In the genomic region with DNA sequence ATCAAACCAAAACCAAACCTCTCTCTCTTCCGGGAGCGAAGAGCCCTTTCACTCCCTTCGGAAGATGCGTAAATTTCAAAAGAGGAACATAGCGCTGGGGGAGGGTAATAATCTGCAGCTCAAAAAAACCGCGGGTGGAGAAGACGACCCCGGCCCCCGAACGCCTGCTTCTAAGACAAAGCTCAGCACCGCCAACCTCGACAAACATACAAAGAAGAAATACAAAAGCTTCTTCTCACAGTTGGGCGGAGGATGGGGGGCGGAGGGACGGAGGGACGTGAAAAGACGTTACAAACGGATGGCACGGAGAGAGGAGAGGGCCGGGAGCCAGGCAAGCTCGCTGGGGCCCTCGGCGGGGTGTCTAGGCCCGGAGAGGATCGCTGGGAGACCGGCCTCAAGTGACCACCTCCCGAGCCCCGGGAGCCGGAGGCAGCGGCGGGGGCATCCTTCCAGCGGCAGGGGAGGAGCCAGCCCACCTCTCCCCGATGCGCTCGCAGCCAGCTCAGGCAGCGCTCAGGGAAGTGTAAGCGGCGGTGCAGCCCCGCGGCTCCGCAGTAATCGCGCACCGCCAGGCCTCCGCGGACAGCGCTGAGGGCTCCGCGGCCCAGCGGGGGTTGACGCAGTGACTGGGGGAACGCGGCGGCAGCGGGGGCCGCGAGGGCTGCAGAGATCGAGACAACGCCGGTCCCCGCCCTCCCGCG, we compare ENCODE assay signal across 8 cellular contexts. TPM values are rescaled to one million over a fixed set of nuclear protein-coding genes. Genes with fewer than 3 reads are reported as not detected.
A peak's percentile ranks its signal among the peaks of the same experiment; 100 is the strongest.
DNase-seq lines count a peak whose midpoint lies in the region; ATAC-seq and TF ChIP-seq lines count a peak whose summit lies in the region.

No MANE protein-coding gene starts in this region.

- H3K27me3 Mint-ChIP-seq in CD14-positive monocyte (ENCODE audit: low read depth in 3 of 3): peaks cover 0 to 3% (median 0%) of the 10 kb centered on the region in 3 donors
- no peaks in the 10 kb centered on the region for H3K27me3 Mint-ChIP-seq in activated naive CD4-positive, alpha-beta T cell treated with anti-CD3 and anti-CD28 coated beads for 36 hours (ENCODE audit: low read depth)

- peaks cover 32% of the 10 kb centered on the region for H3K4me1 Mint-ChIP-seq in CD14-positive monocyte
- peaks cover 33% of the 10 kb centered on the region for H3K4me1 Mint-ChIP-seq in activated naive CD4-positive, alpha-beta T cell treated with anti-CD3 and anti-CD28 coated beads for 36 hours (ENCODE audit: low read depth)

- peak overlapping the region; percentile 97 for H3K4me3 ChIP-seq in urinary bladder (ENCODE audit: low read depth, low read length)

- ATAC-seq in GM19395 (IDR thresholded peaks at IDR 0.05; ENCODE audit: unreplicated experiment) (peak; percentile 26), HG03460 (IDR thresholded peaks at IDR 0.05; ENCODE audit: unreplicated experiment) (peak; percentile 23)

- no peaks in the 10 kb centered on the region for H3K4me1 ChIP-seq in urinary bladder (ENCODE audit: insufficient read depth)

- peak overlapping the region; percentile 91 to 98 (median 98) for H3K27ac Mint-ChIP-seq in CD14-positive monocyte
- H3K27ac Mint-ChIP-seq in activated naive CD4-positive, alpha-beta T cell treated with anti-CD3 and anti-CD28 coated beads for 36 hours: peak overlapping the region; percentile 82

- no peaks in the 10 kb centered on the region for H3K36me3 ChIP-seq in urinary bladder (ENCODE audit: insufficient read depth)

- no peak for TF ChIP-seq CTCF in CD14-positive monocyte (IDR thresholded peaks at IDR 0.05)

- WGBS in urinary bladder: under 1% methylated on average over 64 of the region's 64 CpGs

- H3K36me3 Mint-ChIP-seq in CD14-positive monocyte: peaks cover 3 to 11% of the 10 kb centered on the region in 2 donors
- H3K36me3 Mint-ChIP-seq in activated naive CD4-positive, alpha-beta T cell treated with anti-CD3 and anti-CD28 coated beads for 36 hours (ENCODE audit: low read depth): peaks cover 2% of the 10 kb centered on the region

- CTCF ChIA-PET in activated naive CD4-positive, alpha-beta T cell treated with anti-CD3 and anti-CD28 coated beads for 36 hours (lab: Charles Lee): interaction anchor here (0.5 to 3.6 kb wide), 4 partner anchors 10 to 102 kb away, joined by 3 to 30 read pairs (median 7); no protein-coding TSS in a partner anchor

- peak overlapping the region; percentile 92 to 98 for H3K4me3 Mint-ChIP-seq in CD14-positive monocyte
- peak overlapping the region; percentile 95 for H3K4me3 Mint-ChIP-seq in activated naive CD4-positive, alpha-beta T cell treated with anti-CD3 and anti-CD28 coated beads for 36 hours

- DNase-seq in CD14-positive monocyte (ENCODE audit: low spot score): peak; percentile 49
- DNase-seq in activated naive CD4-positive, alpha-beta T cell treated with anti-CD3 and anti-CD28 coated beads for 36 hours: peak; percentile 54
- peak; percentile 35 for DNase-seq in glomerular visceral epithelial cell (ENCODE audit: extremely low spot score)
- peak; percentile 44 for DNase-seq in occipital lobe (lab: John Stamatoyannopoulos, UW)

- H3K27ac ChIP-seq in urinary bladder (ENCODE audit: low read depth): peak overlapping the region; percentile 92

- intact Hi-C loops in CD14-positive monocyte (cut with micrococcal nuclease): loop anchor here (5.0 to 10.0 kb wide), 3 partner anchors 444 to 1114 kb away; a partner anchor contains a TSS
- intact Hi-C loops in activated naive CD4-positive, alpha-beta T cell treated with anti-CD3 and anti-CD28 coated beads for 36 hours (cut with micrococcal nuclease): loop anchor here (1.0 to 5.0 kb wide), 11 partner anchors 80 to 1381 kb away; a partner anchor contains a TSS

- peaks cover 0 to 2% (median 0%) of the 10 kb centered on the region in 7 donors for H3K9me3 Mint-ChIP-seq in CD14-positive monocyte
- no peaks in the 10 kb centered on the region for H3K9me3 Mint-ChIP-seq in activated naive CD4-positive, alpha-beta T cell treated with anti-CD3 and anti-CD28 coated beads for 36 hours

TF ChIP-seq in PFSK-1, 5 proteins besides CTCF, POLR2A, EP300 and RAD21:
- TF ChIP-seq TAF1 (IDR thresholded peaks at IDR 0.05; ENCODE audit: borderline replicate concordance, insufficient read depth, low read length) (no peak), POLR2AphosphoS5 (IDR thresholded peaks at IDR 0.05; ENCODE audit: low read depth, low read length) (no peak), SIN3A (IDR thresholded peaks at IDR 0.05; ENCODE audit: borderline replicate concordance, insufficient read depth, low read length) (0 out of 2 replicates have a peak, but pooled peaks have one; percentile 19), FOXP2 (optimal IDR thresholded peaks at IDR 0.05; ENCODE audit: borderline replicate concordance, extremely low read depth, extremely low read length, insufficient read depth) (no peak)
- TF ChIP-seq, protein P1, sequence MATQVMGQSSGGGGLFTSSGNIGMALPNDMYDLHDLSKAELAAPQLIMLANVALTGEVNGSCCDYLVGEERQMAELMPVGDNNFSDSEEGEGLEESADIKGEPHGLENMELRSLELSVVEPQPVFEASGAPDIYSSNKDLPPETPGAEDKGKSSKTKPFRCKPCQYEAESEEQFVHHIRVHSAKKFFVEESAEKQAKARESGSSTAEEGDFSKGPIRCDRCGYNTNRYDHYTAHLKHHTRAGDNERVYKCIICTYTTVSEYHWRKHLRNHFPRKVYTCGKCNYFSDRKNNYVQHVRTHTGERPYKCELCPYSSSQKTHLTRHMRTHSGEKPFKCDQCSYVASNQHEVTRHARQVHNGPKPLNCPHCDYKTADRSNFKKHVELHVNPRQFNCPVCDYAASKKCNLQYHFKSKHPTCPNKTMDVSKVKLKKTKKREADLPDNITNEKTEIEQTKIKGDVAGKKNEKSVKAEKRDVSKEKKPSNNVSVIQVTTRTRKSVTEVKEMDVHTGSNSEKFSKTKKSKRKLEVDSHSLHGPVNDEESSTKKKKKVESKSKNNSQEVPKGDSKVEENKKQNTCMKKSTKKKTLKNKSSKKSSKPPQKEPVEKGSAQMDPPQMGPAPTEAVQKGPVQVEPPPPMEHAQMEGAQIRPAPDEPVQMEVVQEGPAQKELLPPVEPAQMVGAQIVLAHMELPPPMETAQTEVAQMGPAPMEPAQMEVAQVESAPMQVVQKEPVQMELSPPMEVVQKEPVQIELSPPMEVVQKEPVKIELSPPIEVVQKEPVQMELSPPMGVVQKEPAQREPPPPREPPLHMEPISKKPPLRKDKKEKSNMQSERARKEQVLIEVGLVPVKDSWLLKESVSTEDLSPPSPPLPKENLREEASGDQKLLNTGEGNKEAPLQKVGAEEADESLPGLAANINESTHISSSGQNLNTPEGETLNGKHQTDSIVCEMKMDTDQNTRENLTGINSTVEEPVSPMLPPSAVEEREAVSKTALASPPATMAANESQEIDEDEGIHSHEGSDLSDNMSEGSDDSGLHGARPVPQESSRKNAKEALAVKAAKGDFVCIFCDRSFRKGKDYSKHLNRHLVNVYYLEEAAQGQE (IDR thresholded peaks at IDR 0.05; ENCODE audit: insufficient read depth in 1 of 2, low read depth in 2 of 2, low read length in 2 of 2): no peak

RNA-seq across cellular contexts. Expression of a gene that starts 0.8 kb away (rescaled TPM):
- polyA plus RNA-seq in CD14-positive monocyte: 100 to 1,000 TPM; 127 to 160 TPM
- polyA plus RNA-seq in PFSK-1 (2012; ENCODE audit: insufficient read length, low read depth): 44.3 TPM
- total RNA-seq in activated naive CD4-positive, alpha-beta T cell treated with anti-CD3 and anti-CD28 coated beads for 36 hours: 10 to 100 TPM; 77.6 to 78.6 TPM
- 89.2 TPM for total RNA-seq in occipital lobe
- total RNA-seq in urinary bladder: 68.4 TPM
- polyA plus RNA-seq in urinary bladder: 65.0 TPM

Comparison
In these comparisons a context has a peak if more than half of its experiments do, and no peak if none do; other contexts are left out.
1. Peak in every context shown above with its lines: DNase-seq, ATAC-seq, H3K4me3 ChIP-seq and H3K27ac ChIP-seq.